9 cellular contexts compared by ENCODE assay signal in genomic region chr17:30550512-30551273, GRCh38.
DNase-seq lines count a peak whose midpoint lies in the region; ATAC-seq and TF ChIP-seq lines count a peak whose summit lies in the region.
"Had no signal": no experiment of that assay in that cellular context is flagged by ENCODE, and none has a peak within 500 bp of the region (broad histone marks: within the 10 kb centered on the region; RNA-seq: fewer than 3 reads in every experiment).

No MANE protein-coding gene starts in this region.

- H3K4me3 Mint-ChIP-seq in T-helper 17 cell: peak overlapping the region; percentile 72
- H3K4me3 Mint-ChIP-seq in naive thymus-derived CD4-positive, alpha-beta T cell: no peak overlapping the region
- no peak overlapping the region for H3K4me3 Mint-ChIP-seq in activated CD8-positive, alpha-beta T cell treated with anti-CD3 and anti-CD28 coated beads for 36 hours

- H3K27ac ChIP-seq in naive thymus-derived CD4-positive, alpha-beta T cell (ENCODE audit: low read depth, low read length): no peak overlapping the region
- H3K27ac ChIP-seq in lower lobe of right lung: no peak overlapping the region

- POLR2A ChIA-PET in naive thymus-derived CD4-positive, alpha-beta T cell (lab: Charles Lee): no interaction called here
- POLR2A ChIA-PET in activated CD8-positive, alpha-beta T cell treated with anti-CD3 and anti-CD28 coated beads for 36 hours (lab: Charles Lee): no interaction called here

- H3K27me3 ChIP-seq in naive thymus-derived CD4-positive, alpha-beta T cell (ENCODE audit: control insufficient read depth in 2 of 2, insufficient read depth in 2 of 2, low read length in 2 of 2): no peaks in the 10 kb centered on the region
- no peaks in the 10 kb centered on the region for H3K27me3 ChIP-seq in lower lobe of right lung (ENCODE audit: low read depth)

- no peaks in the 10 kb centered on the region for H3K36me3 ChIP-seq in naive thymus-derived CD4-positive, alpha-beta T cell (ENCODE audit: control insufficient read depth in 2 of 3, insufficient read depth in 3 of 3, low read length in 3 of 3)
- no peaks in the 10 kb centered on the region for H3K36me3 ChIP-seq in lower lobe of right lung

- intact Hi-C loops in naive thymus-derived CD4-positive, alpha-beta T cell (cut with micrococcal nuclease): no loop called here
- intact Hi-C loops in lower lobe of right lung (cut with DNase I): no loop called here
- intact Hi-C loops in activated CD8-positive, alpha-beta T cell treated with anti-CD3 and anti-CD28 coated beads for 36 hours (cut with micrococcal nuclease): no loop called here

- peaks cover 0 to 2% (median 0%) of the 10 kb centered on the region in 11 donors for H3K9me3 Mint-ChIP-seq in naive thymus-derived CD4-positive, alpha-beta T cell
- H3K9me3 Mint-ChIP-seq in activated CD8-positive, alpha-beta T cell treated with anti-CD3 and anti-CD28 coated beads for 36 hours: no peaks in the 10 kb centered on the region

- peaks cover 7% of the 10 kb centered on the region for H3K4me1 Mint-ChIP-seq in T-helper 17 cell
- H3K4me1 Mint-ChIP-seq in naive thymus-derived CD4-positive, alpha-beta T cell: peaks cover 0 to 11% (median 0%) of the 10 kb centered on the region in 7 donors
- no peaks in the 10 kb centered on the region for H3K4me1 Mint-ChIP-seq in activated CD8-positive, alpha-beta T cell treated with anti-CD3 and anti-CD28 coated beads for 36 hours (ENCODE audit: low read depth)

- H3K9me3 ChIP-seq in T-helper 17 cell (ENCODE audit: control insufficient read depth, low read length, poor library complexity, severe bottlenecking): no peaks in the 10 kb centered on the region
- no peaks in the 10 kb centered on the region for H3K9me3 ChIP-seq in naive thymus-derived CD4-positive, alpha-beta T cell (ENCODE audit: control insufficient read depth in 2 of 3, low read length in 3 of 3)
- H3K9me3 ChIP-seq in lower lobe of right lung: no peaks in the 10 kb centered on the region

- DNase-seq in T-helper 17 cell (no peak), lower lobe of right lung (no peak), mucosa of gallbladder (ENCODE audit: low spot score) (no peak)
- DNase-seq in naive thymus-derived CD4-positive, alpha-beta T cell: no peak
- DNase-seq in effector CD4-positive, alpha-beta T cell: no peak
- no peak for DNase-seq in activated CD8-positive, alpha-beta T cell treated with anti-CD3 and anti-CD28 coated beads for 36 hours
- DNase-seq: cortex of kidney had no signal

- peak; percentile 71 for ATAC-seq in GM18861 (IDR thresholded peaks at IDR 0.05; ENCODE audit: unreplicated experiment)
- ATAC-seq in HG03342 (IDR thresholded peaks at IDR 0.05; ENCODE audit: unreplicated experiment): peak; percentile 72
- ATAC-seq in T-helper 17 cell: peak; percentile 56
- peak; percentile 67 for ATAC-seq in naive thymus-derived CD4-positive, alpha-beta T cell
- no peak for ATAC-seq in lower lobe of right lung
- no peak for ATAC-seq in activated CD8-positive, alpha-beta T cell treated with anti-CD3 and anti-CD28 coated beads for 36 hours

- peak overlapping the region; percentile 53 for H3K27ac Mint-ChIP-seq in T-helper 17 cell
- H3K27ac Mint-ChIP-seq in naive thymus-derived CD4-positive, alpha-beta T cell: peak overlapping the region in 1 of 9 donors; percentile 59
- no peak overlapping the region for H3K27ac Mint-ChIP-seq in activated CD8-positive, alpha-beta T cell treated with anti-CD3 and anti-CD28 coated beads for 36 hours

- H3K4me3 ChIP-seq in naive thymus-derived CD4-positive, alpha-beta T cell (ENCODE audit: low read length): no peak overlapping the region
- no peak overlapping the region for H3K4me3 ChIP-seq in lower lobe of right lung

- no peak for TF ChIP-seq CTCF in lower lobe of right lung (IDR thresholded peaks at IDR 0.05)
- TF ChIP-seq CTCF in activated CD8-positive, alpha-beta T cell treated with anti-CD3 and anti-CD28 coated beads for 36 hours (IDR thresholded peaks at IDR 0.05): no peak

- H3K4me1 ChIP-seq in naive thymus-derived CD4-positive, alpha-beta T cell (ENCODE audit: control insufficient read depth in 2 of 2, insufficient read depth in 2 of 2, low read length in 2 of 2): no peaks in the 10 kb centered on the region
- no peaks in the 10 kb centered on the region for H3K4me1 ChIP-seq in lower lobe of right lung

- H3K36me3 Mint-ChIP-seq in T-helper 17 cell (ENCODE audit: low read depth): peaks cover 4% of the 10 kb centered on the region
- H3K36me3 Mint-ChIP-seq in naive thymus-derived CD4-positive, alpha-beta T cell: peaks cover 0 to 14% (median 3%) of the 10 kb centered on the region in 5 donors
- H3K36me3 Mint-ChIP-seq in activated CD8-positive, alpha-beta T cell treated with anti-CD3 and anti-CD28 coated beads for 36 hours (ENCODE audit: low read depth): no peaks in the 10 kb centered on the region

- CTCF ChIA-PET in naive thymus-derived CD4-positive, alpha-beta T cell (lab: Charles Lee): no interaction called here
- CTCF ChIA-PET in activated CD8-positive, alpha-beta T cell treated with anti-CD3 and anti-CD28 coated beads for 36 hours (lab: Charles Lee): no interaction called here

- no peaks in the 10 kb centered on the region for H3K27me3 Mint-ChIP-seq in T-helper 17 cell
- no peaks in the 10 kb centered on the region for H3K27me3 Mint-ChIP-seq in naive thymus-derived CD4-positive, alpha-beta T cell
- H3K27me3 Mint-ChIP-seq in activated CD8-positive, alpha-beta T cell treated with anti-CD3 and anti-CD28 coated beads for 36 hours: no peaks in the 10 kb centered on the region

Comparison
In these comparisons a context has a peak if more than half of its experiments do, and no peak if none do; other contexts are left out.
1. ATAC-seq: peak in GM18861 (single experiment), HG03342 (single experiment), T-helper 17 cell (single experiment) and naive thymus-derived CD4-positive, alpha-beta T cell (single experiment); none in lower lobe of right lung (0 of 2) and activated CD8-positive, alpha-beta T cell treated with anti-CD3 and anti-CD28 coated beads for 36 hours (single experiment).